Comparison of ENCODE assay signal across 28 cellular contexts in genomic region chr18:26421931-26422330, GRCh38.
"Had no signal": no experiment of that assay in that cellular context is flagged by ENCODE, and none has a peak within 500 bp of the region (broad histone marks: within the 10 kb centered on the region; RNA-seq: fewer than 3 reads in every experiment).

No MANE protein-coding gene starts in this region.

- H3K9me3 ChIP-seq: left lung, lower lobe of right lung, pancreas, prostate gland, right lobe of liver, stomach, testis, thyroid gland, transverse colon, upper lobe of left lung, vagina had no signal

- ATAC-seq: left colon; left lung; lower lobe of right lung; pancreas; right lobe of liver; stimulated activated naive CD8-positive, alpha-beta T cell treated with anti-CD3 and anti-CD28 coated beads, Interleukin-15, Interleukin-2, amounts not matched to agents 100 U/mL and 50 U/mL, for 24 hours had no signal

- H3K4me2 ChIP-seq: neural progenitor cell had no signal

- H3K27ac ChIP-seq: left lung, lower lobe of right lung, neural progenitor cell, pancreas, prostate gland, right lobe of liver, skin epidermis, stomach, testis, thyroid gland, transverse colon, upper lobe of left lung, vagina had no signal

- H3K9ac ChIP-seq: neural progenitor cell had no signal

- DNase-seq: hippocampal formation; kidney; left colon; left lung; lower lobe of right lung; mammary epithelial cell; mesenchymal stem cell; naive B cell; natural killer cell; nephron progenitor cell; pancreas; retina; stimulated activated CD4-positive, alpha-beta T cell treated with anti-CD3 and anti-CD28 coated beads, Interleukin-12 subunit alpha, Interleukin-12 subunit beta, amount 100 ng/mL, for 4 hours; stimulated activated CD4-positive, alpha-beta T cell treated with anti-CD3 and anti-CD28 coated beads, Interleukin-15, amount 100 ng/mL, for 24 hours; stimulated activated CD4-positive, alpha-beta T cell treated with anti-CD3 and anti-CD28 coated beads, Interleukin-2, amount 100 ng/mL, for 24 hours; stimulated activated CD4-positive, alpha-beta T cell treated with anti-CD3 and anti-CD28 coated beads, Interleukin-4, amount 100 ng/mL, for 1 hour; stimulated activated naive B cell treated with anti-CD40 and anti-IgM and Interleukin-4, amounts not matched to agents 10 μg/mL and 1 μg/mL and 100 μg/mL, for 72 hours; stimulated activated naive CD8-positive, alpha-beta T cell treated with anti-CD3 and anti-CD28 coated beads, Interleukin-15, Interleukin-2, amounts not matched to agents 100 U/mL and 50 U/mL, for 24 hours; stomach; testis; thyroid gland; transverse colon; upper lobe of left lung had no signal

- H3K4me3 ChIP-seq: left lung, lower lobe of right lung, neural progenitor cell, pancreas, prostate gland, right lobe of liver, skin epidermis, stomach, testis, thyroid gland, transverse colon, upper lobe of left lung, vagina had no signal

- H3K4me1 ChIP-seq: left lung, lower lobe of right lung, neural progenitor cell, pancreas, prostate gland, right lobe of liver, stomach, testis, thyroid gland, transverse colon, upper lobe of left lung, vagina had no signal

- H3K36me3 ChIP-seq: left lung, lower lobe of right lung, neural progenitor cell, pancreas, prostate gland, right lobe of liver, stomach, thyroid gland, transverse colon, upper lobe of left lung, vagina had no signal

- H3K27me3 ChIP-seq: left lung, neural progenitor cell, pancreas, right lobe of liver, stomach, testis, thyroid gland, transverse colon, upper lobe of left lung, vagina had no signal

- H2AFZ ChIP-seq: neural progenitor cell had no signal
